In the genomic region with DNA sequence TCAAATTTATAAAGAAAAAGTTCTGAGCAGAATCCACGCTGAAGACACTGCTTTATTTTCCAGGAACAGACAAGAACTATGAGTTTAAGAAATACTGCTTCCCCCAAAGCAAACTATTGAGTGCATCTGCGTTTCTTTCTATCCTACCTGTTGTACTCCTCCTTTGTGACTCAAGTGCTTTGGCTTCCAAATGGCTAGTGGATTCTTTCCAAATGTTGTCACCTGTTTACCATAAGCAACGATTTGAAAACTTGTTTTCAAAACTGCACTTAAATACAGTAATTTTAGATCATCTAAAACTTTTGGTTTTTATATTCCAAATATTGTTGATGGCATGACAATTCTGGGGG, we compare ENCODE assay signal across 1 cellular context.
A peak's percentile ranks its signal among the peaks of the same experiment; 100 is the strongest.
TF ChIP-seq lines count a peak whose summit lies in the region.

No MANE protein-coding gene starts in this region.

TF ChIP-seq in K562, 482 proteins besides CTCF, POLR2A, EP300 and RAD21:
- TF ChIP-seq, protein P1, sequence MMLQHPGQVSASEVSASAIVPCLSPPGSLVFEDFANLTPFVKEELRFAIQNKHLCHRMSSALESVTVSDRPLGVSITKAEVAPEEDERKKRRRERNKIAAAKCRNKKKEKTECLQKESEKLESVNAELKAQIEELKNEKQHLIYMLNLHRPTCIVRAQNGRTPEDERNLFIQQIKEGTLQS (IDR thresholded peaks at IDR 0.05) = no peak
- TF ChIP-seq, protein P1 (CRISPR knock-in tag; conservative IDR thresholded peaks at IDR 0.05) = 0 out of 2 replicates have a peak, but pooled peaks have one; percentile 32
- no peak for TF ChIP-seq HNRNPLL (IDR thresholded peaks at IDR 0.05; ENCODE audit: low read depth, low read length, poor library complexity, severe bottlenecking)
TF ChIP-seq in K562: peak in this region for 1.
